Comparison of ENCODE assay signal across 1 cellular context in genomic region chr17:50474523-50474922, GRCh38.
TF ChIP-seq lines count a peak whose summit lies in the region.

No MANE protein-coding gene starts in this region.

TF ChIP-seq in GM12878, 131 proteins besides CTCF, POLR2A, EP300 and RAD21:
- TF ChIP-seq RELB (IDR thresholded peaks at IDR 0.05; ENCODE audit: low read depth) (no peak), ZNF274 (IDR thresholded peaks at IDR 0.05; ENCODE audit: insufficient read depth, insufficient read length) (no peak), NR2C1 (IDR thresholded peaks at IDR 0.05) (no peak), USF1 (IDR thresholded peaks at IDR 0.05; ENCODE audit: borderline replicate concordance, extremely low read length, insufficient read depth, low read depth, low read length) (no peak), POU2F2 (IDR thresholded peaks at IDR 0.05; ENCODE audit: borderline replicate concordance, low read depth, low read length) (no peak), PAX8 (IDR thresholded peaks at IDR 0.05) (no peak)
TF ChIP-seq in GM12878: peak in this region for 0.
